In the genomic region with DNA sequence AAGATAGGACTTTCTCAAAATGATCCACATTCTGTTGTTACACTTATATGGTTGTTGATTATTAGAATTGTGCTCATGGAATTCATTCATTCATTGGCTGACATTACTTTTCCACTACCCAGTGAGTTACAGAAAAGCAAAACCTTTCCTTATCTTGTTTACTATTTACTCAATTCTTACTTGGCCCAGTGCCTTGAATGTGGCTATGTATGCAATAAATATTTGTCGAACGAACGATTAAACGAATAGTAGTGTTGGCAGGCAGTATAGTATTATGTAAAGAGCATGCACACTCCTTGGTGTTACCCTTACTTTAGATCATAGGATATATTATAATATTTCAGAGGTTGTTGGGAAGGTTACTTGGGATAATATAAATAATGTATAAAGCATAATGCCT, we compare ENCODE assay signal across 18 cellular contexts.
"Had no signal": no experiment of that assay in that cellular context is flagged by ENCODE, and none has a peak within 500 bp of the region (broad histone marks: within the 10 kb centered on the region; RNA-seq: fewer than 3 reads in every experiment).

No MANE protein-coding gene starts in this region.

- H3K4me2 ChIP-seq: smooth muscle cell had no signal

- H3K27me3 ChIP-seq: colonic mucosa, esophagus squamous epithelium, foreskin keratinocyte, neutrophil, right atrium auricular region, tibial artery, upper lobe of left lung, uterus had no signal

- H3K9me3 ChIP-seq: colonic mucosa, esophagus squamous epithelium, lower lobe of right lung, neutrophil, right atrium auricular region, tibial artery, upper lobe of left lung, uterus had no signal

- H3K27me3 Mint-ChIP-seq: naive B cell had no signal

- H3K4me3 Mint-ChIP-seq: immature natural killer cell, naive B cell had no signal

- H3K4me1 ChIP-seq: colonic mucosa, foreskin keratinocyte, lower lobe of right lung, uterus had no signal

- H3K27ac Mint-ChIP-seq: immature natural killer cell had no signal

- H3K4me3 ChIP-seq: colonic mucosa, esophagus squamous epithelium, left ventricle myocardium inferior, lower lobe of right lung, right atrium auricular region, smooth muscle cell, tibial artery, upper lobe of left lung, uterus had no signal

- H3K36me3 ChIP-seq: colonic mucosa, uterus had no signal

- ATAC-seq: foreskin keratinocyte, lower lobe of right lung had no signal

- DNase-seq: colonic mucosa; dermis blood vessel endothelial cell; esophagus squamous epithelium; foreskin keratinocyte; immature natural killer cell; left ventricle myocardium inferior; lower lobe of right lung; mesendoderm; naive B cell; posterior cingulate gyrus; stimulated activated CD4-positive, alpha-beta T cell treated with anti-CD3 and anti-CD28 coated beads, Interleukin-2, amount 100 ng/mL, for 48 hours; stimulated activated naive CD4-positive, alpha-beta T cell treated with Interleukin-2 at 50 U/mL for 16 hours; tibial artery; upper lobe of left lung; uterus had no signal

- H3K27ac ChIP-seq: colonic mucosa, esophagus squamous epithelium, foreskin keratinocyte, left ventricle myocardium inferior, lower lobe of right lung, neutrophil, right atrium auricular region, tibial artery, upper lobe of left lung, uterus had no signal

- H3K36me3 Mint-ChIP-seq: naive B cell had no signal
